8 cellular contexts compared by ENCODE assay signal in the genomic region with DNA sequence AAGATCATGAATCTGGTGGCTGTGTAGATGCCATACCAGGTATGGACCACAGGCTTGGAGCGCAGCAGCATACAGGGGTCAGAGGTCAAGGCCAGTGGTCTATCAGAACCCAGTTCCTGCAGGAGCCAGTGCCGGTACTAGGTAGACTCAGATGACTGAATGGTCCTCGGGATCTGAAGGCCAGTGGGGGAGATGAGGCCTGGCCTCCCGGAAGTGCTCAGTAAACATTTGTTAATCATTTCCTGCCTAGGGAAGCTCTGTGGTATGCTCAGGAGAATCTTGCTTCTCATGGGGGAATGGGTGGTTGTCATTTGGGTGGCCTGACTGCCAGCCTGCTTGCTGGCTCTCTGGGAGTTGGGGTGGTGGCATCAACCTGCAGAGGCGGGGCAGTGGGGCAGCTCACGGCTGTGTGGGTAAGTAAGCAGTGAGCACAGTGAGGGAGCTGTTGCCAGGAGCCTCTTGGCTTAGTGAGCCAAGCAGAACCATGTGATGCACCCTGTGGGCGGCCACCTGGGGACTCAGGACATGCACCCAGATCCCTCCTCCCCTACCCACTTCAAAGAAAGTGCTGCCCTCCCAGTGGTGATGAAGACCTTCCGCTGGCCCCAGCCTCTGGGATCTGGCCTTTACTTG. TPM values are rescaled to one million over a fixed set of nuclear protein-coding genes. Genes with fewer than 3 reads are reported as not detected.
DNase-seq lines count a peak whose midpoint lies in the region; ATAC-seq and TF ChIP-seq lines count a peak whose summit lies in the region.

No MANE protein-coding gene starts in this region.

- no peaks in the 10 kb centered on the region for H3K27me3 Mint-ChIP-seq in activated naive CD8-positive, alpha-beta T cell treated with anti-CD3 and anti-CD28 coated beads, Interleukin-2, amount 10 ng/mL, durations not matched to agents 7 days and 5 days

- ATAC-seq in GM18868 (IDR thresholded peaks at IDR 0.05; ENCODE audit: unreplicated experiment) (peak; percentile 62), HG02970 (IDR thresholded peaks at IDR 0.05; ENCODE audit: low FRiP score, unreplicated experiment) (peak; percentile 43)
- peak; percentile 41 for ATAC-seq in activated naive CD8-positive, alpha-beta T cell treated with anti-CD3 and anti-CD28 coated beads, Interleukin-2, amount 10 ng/mL, durations not matched to agents 7 days and 5 days (ENCODE audit: low read depth)

- POLR2A ChIA-PET in activated naive CD8-positive, alpha-beta T cell treated with anti-CD3 and anti-CD28 coated beads, Interleukin-2, amount 10 ng/mL, durations not matched to agents 7 days and 5 days (lab: Charles Lee), result interaction anchor here (1.3 to 4.8 kb wide), 8 partner anchors 9 to 44 kb away, joined by 3 to 43 read pairs (median 5); no protein-coding TSS in a partner anchor

- H3K27ac Mint-ChIP-seq in activated naive CD8-positive, alpha-beta T cell treated with anti-CD3 and anti-CD28 coated beads, Interleukin-2, amount 10 ng/mL, durations not matched to agents 7 days and 5 days, result peak overlapping the region; percentile 96

- H3K4me3 Mint-ChIP-seq in activated naive CD8-positive, alpha-beta T cell treated with anti-CD3 and anti-CD28 coated beads, Interleukin-2, amount 10 ng/mL, durations not matched to agents 7 days and 5 days, result peak overlapping the region; percentile 62

- intact Hi-C loops in posterior vena cava (cut with DNase I) (no loop called here), lower leg skin (cut with DNase I; ENCODE audit: low total_unique reads) (no loop called here)

- no peak overlapping the region for H3K4me3 ChIP-seq in H7 (ENCODE audit: insufficient read depth, low read depth, low read length)
- H3K4me3 ChIP-seq in lower leg skin (ENCODE audit: low read depth, poor library complexity, severe bottlenecking), result no peak overlapping the region

- H3K36me3 ChIP-seq in H7 (replicated peaks; ENCODE audit: control insufficient read depth, insufficient read depth, low read length), result no peaks in the 10 kb centered on the region

- H3K4me1 Mint-ChIP-seq in activated naive CD8-positive, alpha-beta T cell treated with anti-CD3 and anti-CD28 coated beads, Interleukin-2, amount 10 ng/mL, durations not matched to agents 7 days and 5 days, result peaks cover 79% of the 10 kb centered on the region

- TF ChIP-seq POLR2A in lower leg skin (IDR thresholded peaks at IDR 0.05), result no peak

- peak; percentile 58 for DNase-seq in RPMI7951 (ENCODE audit: low read depth)
- DNase-seq in activated naive CD8-positive, alpha-beta T cell treated with anti-CD3 and anti-CD28 coated beads, Interleukin-2, amount 10 ng/mL, durations not matched to agents 7 days and 5 days, result peak; percentile 57
- peak; percentile 79 for DNase-seq in posterior vena cava (ENCODE audit: low spot score)
- no peak for DNase-seq in H7
- DNase-seq in lower leg skin (ENCODE audit: low spot score in 2 of 2), result no peak
- no peak for DNase-seq in midbrain (lab: John Stamatoyannopoulos, UW)

- TF ChIP-seq CTCF in lower leg skin (IDR thresholded peaks at IDR 0.05), result no peak

- WGBS in lower leg skin, 2 donors, result 72 to 78% methylated on average over 7 to 8 of the region's 8 CpGs

- no peaks in the 10 kb centered on the region for H3K9me3 Mint-ChIP-seq in activated naive CD8-positive, alpha-beta T cell treated with anti-CD3 and anti-CD28 coated beads, Interleukin-2, amount 10 ng/mL, durations not matched to agents 7 days and 5 days

- no peaks in the 10 kb centered on the region for H3K27me3 ChIP-seq in H7 (ENCODE audit: control insufficient read depth, insufficient read depth, low read length)

- peaks cover 20% of the 10 kb centered on the region for H3K36me3 Mint-ChIP-seq in activated naive CD8-positive, alpha-beta T cell treated with anti-CD3 and anti-CD28 coated beads, Interleukin-2, amount 10 ng/mL, durations not matched to agents 7 days and 5 days

RNA-seq across cellular contexts. Expression of a gene that starts 33.0 kb away (rescaled TPM):
- 13.6 and 14.2 TPM in 2 replicates for total RNA-seq in RPMI7951 (2014; rRNA removed; shearing (Covaris generic))
- total RNA-seq in activated naive CD8-positive, alpha-beta T cell treated with anti-CD3 and anti-CD28 coated beads, Interleukin-2, amount 10 ng/mL, durations not matched to agents 7 days and 5 days, result 10 to 100 TPM; 51.5 to 53.5 TPM
- total RNA-seq in posterior vena cava (10 to 100 TPM; 17.4 to 19.7 TPM), lower leg skin (10 to 100 TPM in 2 of 4 donors, 1 to 10 TPM in 2; 4.2 to 26.2 (median 9.2) TPM)
- total RNA-seq in H7 (2014; rRNA removed; shearing (Covaris generic)), result 10.0 and 12.0 TPM in 2 replicates

Comparison
In these comparisons a context has a peak if more than half of its experiments do, and no peak if none do; other contexts are left out.
1. DNase-seq: peak in RPMI7951 (single experiment), activated naive CD8-positive, alpha-beta T cell treated with anti-CD3 and anti-CD28 coated beads, Interleukin-2, amount 10 ng/mL, durations not matched to agents 7 days and 5 days (single experiment) and posterior vena cava (single experiment); none in H7 (single experiment), lower leg skin (0 of 2) and midbrain (single experiment).
2. Peak in every context shown above with its lines, with median percentiles within 50 percentile points of each other: ATAC-seq.